Comparison of ENCODE assay signal across 8 cellular contexts in genomic region chr2:5696351-5696740, GRCh38. TPM values are rescaled to one million over a fixed set of nuclear protein-coding genes. Genes with fewer than 3 reads are reported as not detected.
DNase-seq lines count a peak whose midpoint lies in the region; ATAC-seq, FAIRE-seq and TF ChIP-seq lines count a peak whose summit lies in the region.

No MANE protein-coding gene starts in this region.

- H3K27ac ChIP-seq in esophagus muscularis mucosa (replicated peaks in 1 of 4): peak overlapping the region; percentile 44 to 54 (median 53)

- no peaks in the 10 kb centered on the region for H3K9me3 Mint-ChIP-seq in osteocyte (ENCODE audit: unreplicated experiment)

- intact Hi-C loops in esophagus muscularis mucosa (cut with DNase I): no loop called here

- no peak for TF ChIP-seq POLR2A in esophagus muscularis mucosa (IDR thresholded peaks at IDR 0.05; ENCODE audit: low read depth)

- peaks cover 49% of the 10 kb centered on the region for H3K27me3 ChIP-seq in MG63
- H3K27me3 ChIP-seq in esophagus muscularis mucosa: peaks cover 0 to 100% (median 50%) of the 10 kb centered on the region in 4 donors

- H3K4me3 ChIP-seq in MG63 (peak overlapping the region; percentile 49), esophagus muscularis mucosa (peak overlapping the region; percentile 50 to 52 (median 52))

- 1% methylated on average over 18 of the region's 49 CpGs for WGBS in esophagus muscularis mucosa

- peak overlapping the region; percentile 99 for H3K4me3 Mint-ChIP-seq in osteocyte (ENCODE audit: unreplicated experiment)

- TF ChIP-seq CTCF in esophagus muscularis mucosa (IDR thresholded peaks at IDR 0.05) (no peak), osteocyte (IDR thresholded peaks at IDR 0.05) (no peak), D721Med (IDR thresholded peaks at IDR 0.05; ENCODE audit: insufficient read depth, missing control alignments) (no peak), omental fat pad (IDR thresholded peaks at IDR 0.05) (no peak)

- no peak for ATAC-seq in omental fat pad (ENCODE audit: low FRiP score)

- H3K9me3 ChIP-seq in MG63: no peaks in the 10 kb centered on the region
- H3K9me3 ChIP-seq in esophagus muscularis mucosa: no peaks in the 10 kb centered on the region

- H3K4me1 ChIP-seq in esophagus muscularis mucosa: peaks cover 29 to 52% (median 49%) of the 10 kb centered on the region in 4 donors

- H3K36me3 ChIP-seq in MG63: no peaks in the 10 kb centered on the region
- H3K36me3 ChIP-seq in esophagus muscularis mucosa: no peaks in the 10 kb centered on the region

- FAIRE-seq in D721Med (lab: Jason Lieb, UNC): no peak

- peak; percentile 81 for DNase-seq in DMS53 (lab: John Stamatoyannopoulos, UW)
- DNase-seq in MG63: peak; percentile 38
- DNase-seq in esophagus muscularis mucosa (ENCODE audit: extremely low spot score): peak; percentile 19
- DNase-seq in osteocyte (ENCODE audit: extremely low spot score, unreplicated experiment): no peak
- DNase-seq in D721Med (ENCODE audit: insufficient read length, low spot score): no peak
- DNase-seq in NOMO-1 (lab: John Stamatoyannopoulos, UW; ENCODE audit: unreplicated experiment in 2 of 2): no peak
- no peak for DNase-seq in NCI-H2029 (lab: John Stamatoyannopoulos, UW)
- DNase-seq in omental fat pad (ENCODE audit: low spot score): no peak

- peaks cover 42% of the 10 kb centered on the region for H3K4me1 Mint-ChIP-seq in osteocyte (ENCODE audit: unreplicated experiment)

- H3K27ac Mint-ChIP-seq in osteocyte (ENCODE audit: unreplicated experiment): peak overlapping the region; percentile 96

- no peak for TF ChIP-seq EP300 in esophagus muscularis mucosa (IDR thresholded peaks at IDR 0.05)

- H3K36me3 Mint-ChIP-seq in osteocyte (ENCODE audit: unreplicated experiment): peaks cover 27% of the 10 kb centered on the region

- H3K27me3 Mint-ChIP-seq in osteocyte (ENCODE audit: unreplicated experiment): no peaks in the 10 kb centered on the region

RNA-seq across cellular contexts. Expression of gene SOX11, which starts 4.2 kb away (rescaled TPM):
- 2.8 and 3.8 TPM in 2 replicates for total RNA-seq in MG63 (2014; rRNA removed; shearing (Covaris generic); ENCODE audit: low replicate concordance)
- total RNA-seq in esophagus muscularis mucosa: under 1 TPM; 0.29 to 0.97 (median 0.46) TPM
- total RNA-seq in osteocyte: 69.5 and 71.7 TPM in 2 replicates
- total RNA-seq in omental fat pad: not detected

Comparison
In these comparisons a context has a peak if more than half of its experiments do, and no peak if none do; other contexts are left out.
1. DNase-seq: peak in DMS53 (single experiment), MG63 (single experiment) and esophagus muscularis mucosa (single experiment); none in osteocyte (single experiment), D721Med (single experiment), NOMO-1 (0 of 2), NCI-H2029 (single experiment) and omental fat pad (single experiment).
2. RNA of gene SOX11, which starts 4.2 kb away (total RNA-seq): 69.5 to 71.7 TPM in osteocyte; 2.8 to 3.8 TPM in MG63, 0.29 to 0.97 TPM in esophagus muscularis mucosa and not detected in omental fat pad; every median in the first group is over 10 times any median in the second.